8 cellular contexts compared by ENCODE assay signal in the genomic region with DNA sequence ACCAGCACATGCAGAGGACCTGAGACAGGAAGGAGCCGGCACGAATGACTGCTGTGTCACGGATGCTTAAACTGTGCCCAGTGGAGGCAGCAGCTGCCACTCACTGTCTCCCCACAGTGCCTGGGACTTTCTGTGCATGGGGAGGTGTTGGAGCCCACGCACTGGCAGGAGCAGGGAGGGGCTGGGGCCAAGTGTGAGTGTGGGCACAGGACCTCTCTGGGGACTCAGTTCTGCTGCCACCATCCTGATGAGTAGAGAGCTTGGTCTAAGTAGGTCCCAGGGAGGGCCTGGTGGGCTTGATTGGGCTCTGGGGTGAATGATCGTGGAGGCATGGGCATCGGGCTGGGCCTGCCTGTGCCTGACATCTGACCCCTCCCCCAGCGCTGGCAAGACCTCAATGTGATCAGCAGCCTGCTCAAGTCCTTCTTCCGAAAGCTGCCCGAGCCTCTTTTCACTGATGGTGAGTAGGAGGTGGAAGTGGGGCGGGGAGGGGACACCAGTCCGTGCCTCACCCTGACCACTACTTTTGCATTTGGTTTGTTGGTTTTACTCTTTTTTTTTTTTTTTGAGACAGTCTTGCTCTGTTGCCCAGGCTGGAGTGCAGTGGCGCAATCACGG. TPM values are rescaled to one million over a fixed set of nuclear protein-coding genes. Genes with fewer than 3 reads are reported as not detected.
DNase-seq lines count a peak whose midpoint lies in the region; ATAC-seq and TF ChIP-seq lines count a peak whose summit lies in the region.
"Not testable (repeated sequence)": the region's sequence is repeated elsewhere in the genome, so short reads cannot be mapped to it uniquely, and the experiment has no call there.

No MANE protein-coding gene starts in this region.

- H3K36me3 ChIP-seq in OCI-LY7 (ENCODE audit: insufficient read depth, low read length), result not testable (repeated sequence)
- H3K36me3 ChIP-seq in neuronal stem cell (replicated peaks in 1 of 2; ENCODE audit: control insufficient read depth in 2 of 2, insufficient read depth in 2 of 2, low read length in 2 of 2), result peaks cover 2 to 13% of the 10 kb centered on the region in 2 donors

- intact Hi-C loops in OCI-LY7 (cut with micrococcal nuclease; ENCODE audit: unreplicated experiment), result loop anchor here (1.0 to 2.0 kb wide), 3 partner anchors 41 to 71 kb away; no protein-coding TSS in a partner anchor

- CTCF ChIA-PET in OCI-LY7 (lab: Charles Lee; ENCODE audit: unreplicated experiment), result not testable (repeated sequence)

- peak overlapping the region; percentile 0 for H3K4me3 ChIP-seq in OCI-LY7 (ENCODE audit: low read depth, low read length, poor library complexity, severe bottlenecking)
- not testable (repeated sequence) for H3K4me3 ChIP-seq in neuronal stem cell (ENCODE audit: low read length in 2 of 2)

- not testable (repeated sequence) for H3K27me3 ChIP-seq in neuronal stem cell (ENCODE audit: control insufficient read depth in 3 of 3, insufficient read depth in 3 of 3, low read depth in 1 of 3, low read length in 3 of 3)

- ATAC-seq in HG02763 (IDR thresholded peaks at IDR 0.05; ENCODE audit: unreplicated experiment), result peak; percentile 70
- not testable (repeated sequence) for ATAC-seq in stimulated activated naive CD8-positive, alpha-beta T cell treated with anti-CD3 and anti-CD28 coated beads, Interleukin-15, Interleukin-2, amounts not matched to agents 100 U/mL and 50 U/mL, for 24 hours

- H2BK15ac ChIP-seq in neuronal stem cell (ENCODE audit: low read length), result not testable (repeated sequence)

- not testable (repeated sequence) for H3K9ac ChIP-seq in neuronal stem cell (ENCODE audit: low read depth, low read length, poor library complexity)

- peaks cover 14% of the 10 kb centered on the region for H3K4me1 ChIP-seq in OCI-LY7 (ENCODE audit: insufficient read depth, low read length, poor library complexity, severe bottlenecking)
- not testable (repeated sequence) for H3K4me1 ChIP-seq in neuronal stem cell (ENCODE audit: control insufficient read depth in 2 of 2, insufficient read depth in 1 of 2, low read depth in 1 of 2, low read length in 2 of 2)

- not testable (repeated sequence) for H3K18ac ChIP-seq in neuronal stem cell (ENCODE audit: low read length)

- H2BK5ac ChIP-seq in neuronal stem cell (ENCODE audit: low read length), result not testable (repeated sequence)

- H2BK120ac ChIP-seq in neuronal stem cell (ENCODE audit: low read depth, low read length), result not testable (repeated sequence)

- H3K14ac ChIP-seq in neuronal stem cell (ENCODE audit: low read length), result peak overlapping the region; percentile 38

- peak overlapping the region; percentile 58 for H3K4me2 ChIP-seq in OCI-LY7 (ENCODE audit: low read length)
- H3K4me2 ChIP-seq in neuronal stem cell (ENCODE audit: insufficient read depth, low read length, poor library complexity, severe bottlenecking), result not testable (repeated sequence)

- H3K23ac ChIP-seq in neuronal stem cell (ENCODE audit: low read depth, low read length, poor library complexity), result not testable (repeated sequence)

- peak overlapping the region; percentile 68 for H3K4me3 Mint-ChIP-seq in endothelial cell (ENCODE audit: unreplicated experiment)

- H2AK5ac ChIP-seq in neuronal stem cell (ENCODE audit: low read depth, low read length), result not testable (repeated sequence)

- not testable (repeated sequence) for BruUV-seq in OCI-LY7 (replicated peaks; lab: Mats Ljungman, UMichigan)

- H2AFZ ChIP-seq in OCI-LY7 (ENCODE audit: low read length), result peak overlapping the region; percentile 98
- not testable (repeated sequence) for H2AFZ ChIP-seq in neuronal stem cell (ENCODE audit: low read length)

- H3K36me3 Mint-ChIP-seq in endothelial cell (ENCODE audit: low read depth, unreplicated experiment), result peaks cover 47% of the 10 kb centered on the region

- H3K79me1 ChIP-seq in neuronal stem cell (ENCODE audit: low read depth, low read length), result not testable (repeated sequence)

- H3K27ac Mint-ChIP-seq in endothelial cell (ENCODE audit: unreplicated experiment), result not testable (repeated sequence)

- not testable (repeated sequence) for H3K27me3 Mint-ChIP-seq in endothelial cell (ENCODE audit: unreplicated experiment)

- H2BK12ac ChIP-seq in neuronal stem cell (ENCODE audit: low read length), result not testable (repeated sequence)

- not testable (repeated sequence) for H4K20me1 ChIP-seq in OCI-LY7 (ENCODE audit: insufficient read depth, low read length)

- not testable (repeated sequence) for H4K8ac ChIP-seq in neuronal stem cell (ENCODE audit: low read depth, low read length)

- not testable (repeated sequence) for H3K79me2 ChIP-seq in OCI-LY7 (ENCODE audit: insufficient read depth, low read depth, low read length)

- not testable (repeated sequence) for H3K4ac ChIP-seq in neuronal stem cell (ENCODE audit: low read length)

- TF ChIP-seq POLR2A in GM10847 (IDR thresholded peaks at IDR 0.05; ENCODE audit: extremely low read depth, insufficient read length), result peak; percentile 84
- TF ChIP-seq POLR2A in GM19193 (IDR thresholded peaks at IDR 0.05; ENCODE audit: extremely low read depth, insufficient read depth, insufficient read length), result peak; percentile 94

- no CpG with 5 or more reads among the region's 13 CpGs for WGBS in neuronal stem cell (ENCODE audit: extremely low coverage in 2 of 2, insufficient read length in 2 of 2, insufficient replicate concordance in 1 of 2), 2 donors

- DNase-seq in OCI-LY7 (ENCODE audit: low spot score), result peak; percentile 85
- DNase-seq in activated T-cell treated with anti-CD3 and anti-CD28 coated beads, Interleukin-2, amount 50 U/mL, for 48 hours, result peak; percentile 57 to 63
- not testable (repeated sequence) for DNase-seq in endothelial cell (ENCODE audit: low spot score); neuronal stem cell (ENCODE audit: low spot score)
- peak; percentile 27 for DNase-seq in stimulated activated naive CD8-positive, alpha-beta T cell treated with anti-CD3 and anti-CD28 coated beads, Interleukin-15, Interleukin-2, amounts not matched to agents 100 U/mL and 50 U/mL, for 24 hours

- H3K9me2 ChIP-seq in OCI-LY7 (ENCODE audit: insufficient read depth, low read length), result not testable (repeated sequence)

- POLR2A ChIA-PET in OCI-LY7 (lab: Charles Lee), result interaction anchor here (0.5 to 1.3 kb wide), 5 partner anchors 47 to 385 kb away, joined by 3 to 4 read pairs (median 3); no protein-coding TSS in a partner anchor

- TF ChIP-seq CTCF in OCI-LY7 (conservative IDR thresholded peaks at IDR 0.05; ENCODE audit: low read length); endothelial cell (IDR thresholded peaks at IDR 0.05; ENCODE audit: unreplicated experiment): not testable (repeated sequence)

- H3K9me3 ChIP-seq in OCI-LY7 (ENCODE audit: low read length); neuronal stem cell (replicated peaks in 1 of 2; ENCODE audit: control insufficient read depth in 2 of 2, insufficient read depth in 1 of 2, low read depth in 1 of 2, low read length in 2 of 2): not testable (repeated sequence)

- H3K4me1 Mint-ChIP-seq in endothelial cell (ENCODE audit: unreplicated experiment), result peaks cover 14% of the 10 kb centered on the region

- not testable (repeated sequence) for H4K91ac ChIP-seq in neuronal stem cell (ENCODE audit: low read depth, low read length, poor library complexity)

- not testable (repeated sequence) for H3K9me3 Mint-ChIP-seq in endothelial cell (ENCODE audit: unreplicated experiment)

- peak overlapping the region; percentile 68 for H3K27ac ChIP-seq in OCI-LY7 (ENCODE audit: low read depth, low read length, poor library complexity, severe bottlenecking)
- H3K27ac ChIP-seq in neuronal stem cell (replicated peaks; ENCODE audit: low read length), result not testable (repeated sequence)

RNA-seq across cellular contexts. Expression of a gene that starts 57.5 kb away (rescaled TPM):
- total RNA-seq in OCI-LY7 (2014; rRNA removed; shearing (Covaris generic)), result 18.6 and 25.4 TPM in 2 replicates
- total RNA-seq in OCI-LY7 (2022) (14.6 and 16.3 TPM in 2 replicates), endothelial cell (ENCODE audit: unreplicated experiment) (70.5 TPM)
- 15.0 TPM for polyA plus RNA-seq in neuronal stem cell (2013, experiment 1 of 2)
- 15.8 TPM for polyA plus RNA-seq in neuronal stem cell (2013, experiment 2 of 2)
